ENCODE assay signal across 22 cellular contexts in the genomic region with DNA sequence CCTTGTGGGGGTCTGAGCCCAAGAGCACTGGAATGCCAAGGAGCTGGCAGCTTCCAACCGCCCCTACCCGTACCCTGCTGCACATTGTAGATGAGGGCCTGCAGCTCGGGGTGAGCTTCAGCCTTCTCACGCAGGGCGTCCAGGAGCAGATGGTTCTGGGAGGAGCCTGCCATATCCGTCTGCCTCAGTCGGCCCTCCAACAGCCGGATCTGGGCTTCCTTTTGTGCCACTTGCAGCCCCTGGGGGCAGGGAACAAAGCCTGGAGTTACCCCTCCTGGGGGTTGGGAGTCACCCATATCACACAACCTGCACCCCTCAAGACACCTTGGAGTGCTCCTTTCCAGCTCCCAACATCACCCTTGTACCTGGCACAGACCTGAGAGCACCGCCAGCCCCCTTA.
"Had no signal": no experiment of that assay in that cellular context is flagged by ENCODE, and none has a peak within 500 bp of the region (broad histone marks: within the 10 kb centered on the region; RNA-seq: fewer than 3 reads in every experiment).

No MANE protein-coding gene starts in this region.

- DNase-seq: cortex of kidney; effector memory CD8-positive, alpha-beta T cell; erythroblast; esophagus squamous epithelium; foreskin melanocyte; hypothalamus; left ventricle myocardium superior; nucleus accumbens; stimulated activated CD4-positive, alpha-beta T cell treated with anti-CD3 and anti-CD28 coated beads, Interleukin-12 subunit alpha, Interleukin-12 subunit beta, amount 100 ng/mL, for 4 hours; stimulated activated CD4-positive, alpha-beta T cell treated with anti-CD3 and anti-CD28 coated beads, Interleukin-1b, Interleukin-23, amount 100 ng/mL, for 48 hours; stimulated activated CD4-positive, alpha-beta T cell treated with anti-CD3 and anti-CD28 coated beads, Interleukin-4, amount 100 ng/mL, for 1 hour; stimulated activated CD8-positive, alpha-beta memory T cell treated with anti-CD3 and anti-CD28 coated beads, Interleukin-4, amount 100 ng/mL, for 48 hours; stimulated activated naive CD8-positive, alpha-beta T cell treated with anti-CD3 and anti-CD28 coated beads, Interleukin-15, Interleukin-2, amounts not matched to agents 100 U/mL and 50 U/mL, for 24 hours; thyroid gland; trophoblast cell had no signal

- H3K9me3 ChIP-seq: esophagus squamous epithelium, prostate gland, right atrium auricular region, thyroid gland, vagina had no signal

- H3K4me2 ChIP-seq: smooth muscle cell had no signal

- H3K27me3 ChIP-seq: esophagus squamous epithelium, right atrium auricular region, thyroid gland, vagina had no signal

- H3K36me3 ChIP-seq: prostate gland, right atrium auricular region, thyroid gland, vagina had no signal

- H3K4me1 Mint-ChIP-seq: memory B cell had no signal

- H3K27ac Mint-ChIP-seq: memory B cell; natural killer cell treated with Interleukin-12 subunit alpha and Interleukin-12 subunit beta and Interleukin-15 and Interleukin-18, amount 100 ng/mL, for 72 hours had no signal

- H3K4me1 ChIP-seq: esophagus squamous epithelium, prostate gland, right atrium auricular region, thyroid gland, vagina had no signal

- H3K27ac ChIP-seq: esophagus squamous epithelium, prostate gland, right atrium auricular region, thyroid gland, vagina had no signal

- H3K9me3 Mint-ChIP-seq: effector memory CD8-positive, alpha-beta T cell; memory B cell; natural killer cell treated with Interleukin-12 subunit alpha and Interleukin-12 subunit beta and Interleukin-15 and Interleukin-18, amount 100 ng/mL, for 72 hours had no signal

- H3K4me3 Mint-ChIP-seq: effector memory CD8-positive, alpha-beta T cell; memory B cell; natural killer cell treated with Interleukin-12 subunit alpha and Interleukin-12 subunit beta and Interleukin-15 and Interleukin-18, amount 100 ng/mL, for 72 hours had no signal

- H3K27me3 Mint-ChIP-seq: effector memory CD8-positive, alpha-beta T cell; memory B cell; natural killer cell treated with Interleukin-12 subunit alpha and Interleukin-12 subunit beta and Interleukin-15 and Interleukin-18, amount 100 ng/mL, for 72 hours had no signal

- H3K4me3 ChIP-seq: esophagus squamous epithelium, lung, prostate gland, right atrium auricular region, smooth muscle cell, thyroid gland, vagina had no signal
